7 cellular contexts compared by ENCODE assay signal in genomic region chr12:131551675-131552074, GRCh38.
"Had no signal": no experiment of that assay in that cellular context is flagged by ENCODE, and none has a peak within 500 bp of the region (broad histone marks: within the 10 kb centered on the region; RNA-seq: fewer than 3 reads in every experiment).

No MANE protein-coding gene starts in this region.

- H3K9ac ChIP-seq: GM23248, KMS-11 had no signal

- H3K9me3 Mint-ChIP-seq: H9 had no signal

- H3K4me2 ChIP-seq: KMS-11 had no signal

- FAIRE-seq: HTR-8/SVneo had no signal

- H3K4me3 ChIP-seq: GM23248 had no signal

- H3K27ac ChIP-seq: GM23248, KMS-11 had no signal

- H3K4me3 Mint-ChIP-seq: H9 had no signal

- DNase-seq: GM23248, H9, HCEC 1CT, IMR-90, KBM-7 had no signal

- H2AFZ ChIP-seq: GM23248 had no signal
